Comparison of ENCODE assay signal across 18 cellular contexts in genomic region chr11:126216526-126217305, GRCh38. TPM values are rescaled to one million over a fixed set of nuclear protein-coding genes. Genes with fewer than 3 reads are reported as not detected.
DNase-seq lines count a peak whose midpoint lies in the region; ATAC-seq, FAIRE-seq and TF ChIP-seq lines count a peak whose summit lies in the region.
"Had no signal": no experiment of that assay in that cellular context is flagged by ENCODE, and none has a peak within 500 bp of the region (broad histone marks: within the 10 kb centered on the region; RNA-seq: fewer than 3 reads in every experiment).

No MANE protein-coding gene starts in this region.

- H3K79me2 ChIP-seq in KMS-11 (ENCODE audit: insufficient read depth, low read depth) = peaks cover 70% of the 10 kb centered on the region; the same call in 1 of the 2 replicates
- H3K79me2 ChIP-seq in astrocyte (ENCODE audit: insufficient read depth, low read length) = peaks cover 94% of the 10 kb centered on the region

- H3K36me3 ChIP-seq in KMS-11 (ENCODE audit: insufficient read depth) (no peaks in the 10 kb centered on the region), astrocyte (ENCODE audit: insufficient read depth, low read length) (no peaks in the 10 kb centered on the region), left ventricle myocardium inferior (no peaks in the 10 kb centered on the region)
- H3K36me3 ChIP-seq: BE2C had no signal

- H3K4me1 ChIP-seq in KMS-11 (ENCODE audit: low read depth, poor library complexity, severe bottlenecking) (peaks cover 75% of the 10 kb centered on the region), astrocyte (ENCODE audit: insufficient read depth, low read length) (peaks cover 8% of the 10 kb centered on the region), foreskin keratinocyte (no peaks in the 10 kb centered on the region), left ventricle myocardium inferior (peaks cover 55% of the 10 kb centered on the region)

- no peaks in the 10 kb centered on the region for H3K27me3 Mint-ChIP-seq in activated T-cell treated with anti-CD3 and anti-CD28 coated beads, Interleukin-2, amount 50 U/mL, for 72 hours (ENCODE audit: low read depth)
- H3K27me3 Mint-ChIP-seq in astrocyte (ENCODE audit: low read depth, unreplicated experiment) = no peaks in the 10 kb centered on the region

- peak overlapping the region in 1 of 2 donors; percentile 49 for H3K4me3 Mint-ChIP-seq in activated T-cell treated with anti-CD3 and anti-CD28 coated beads, Interleukin-2, amount 50 U/mL, for 72 hours
- peak overlapping the region; percentile 14 for H3K4me3 Mint-ChIP-seq in astrocyte (ENCODE audit: unreplicated experiment)
- H3K4me3 Mint-ChIP-seq in stimulated activated effector memory CD8-positive, alpha-beta T cell treated with anti-CD3 and anti-CD28 coated beads, Interleukin-12 subunit alpha, Interleukin-12 subunit beta, amount 100 ng/mL, for 72 hours = no peak overlapping the region
- H3K4me3 Mint-ChIP-seq: CD8-positive, alpha-beta T cell had no signal

- H3K27me3 ChIP-seq in KMS-11 (ENCODE audit: insufficient read depth, low read depth) (no peaks in the 10 kb centered on the region), astrocyte (ENCODE audit: insufficient read depth, low read length) (no peaks in the 10 kb centered on the region), foreskin keratinocyte (no peaks in the 10 kb centered on the region), left ventricle myocardium inferior (ENCODE audit: low read depth) (no peaks in the 10 kb centered on the region)
- H3K27me3 ChIP-seq: BE2C had no signal

- H3K4me3 ChIP-seq in KMS-11 (IDR thresholded peaks at IDR 0.05; ENCODE audit: insufficient read depth, low read depth, low read length) (no peak overlapping the region), astrocyte (ENCODE audit: insufficient read depth, low read depth, low read length) (no peak overlapping the region), left ventricle myocardium inferior (no peak overlapping the region)
- H3K4me3 ChIP-seq: K562 had no signal

- DNase-seq in activated T-cell treated with anti-CD3 and anti-CD28 coated beads, Interleukin-2, amount 50 U/mL, for 72 hours = no peak
- no peak for DNase-seq in activated T-cell treated with anti-CD3 and anti-CD28 coated beads, Interleukin-2, amount 50 U/mL, for 48 hours
- DNase-seq in astrocyte (ENCODE audit: low read depth) = no peak
- DNase-seq in stimulated activated effector memory CD8-positive, alpha-beta T cell treated with anti-CD3 and anti-CD28 coated beads, Interleukin-12 subunit alpha, Interleukin-12 subunit beta, amount 100 ng/mL, for 72 hours (ENCODE audit: low spot score in 2 of 2) = no peak
- no peak for DNase-seq in foreskin keratinocyte
- no peak for DNase-seq in left ventricle myocardium inferior
- DNase-seq: BE2C; CD8-positive, alpha-beta T cell; NCI-H1694 treated with DMSO at 0.1 percent for 48 hours; NCI-H748 treated with DMSO at 0.1 percent for 48 hours; RPMI8226; SHP77 treated with DMSO at 0.1 percent for 48 hours had no signal

- no peak overlapping the region for H3K9ac ChIP-seq in KMS-11
- no peak overlapping the region for H3K9ac ChIP-seq in astrocyte (ENCODE audit: low read length)

- H3K9me3 ChIP-seq in astrocyte (ENCODE audit: insufficient read depth, low read depth, low read length) (no peaks in the 10 kb centered on the region), left ventricle myocardium inferior (replicated peaks) (no peaks in the 10 kb centered on the region)
- H3K9me3 ChIP-seq: BE2C had no signal

- H3K4me2 ChIP-seq in KMS-11 = peak overlapping the region; percentile 35
- no peak overlapping the region for H3K4me2 ChIP-seq in astrocyte (ENCODE audit: low read length)

- H3K4me1 Mint-ChIP-seq in activated T-cell treated with anti-CD3 and anti-CD28 coated beads, Interleukin-2, amount 50 U/mL, for 72 hours (ENCODE audit: low read depth) = peaks cover 58% of the 10 kb centered on the region
- peaks cover 8% of the 10 kb centered on the region for H3K4me1 Mint-ChIP-seq in astrocyte (ENCODE audit: low read depth, unreplicated experiment)
- peaks cover 46% of the 10 kb centered on the region for H3K4me1 Mint-ChIP-seq in stimulated activated effector memory CD8-positive, alpha-beta T cell treated with anti-CD3 and anti-CD28 coated beads, Interleukin-12 subunit alpha, Interleukin-12 subunit beta, amount 100 ng/mL, for 72 hours

- TF ChIP-seq CTCF in KMS-11 (conservative IDR thresholded peaks at IDR 0.05; ENCODE audit: low read depth, low read length) (no peak), astrocyte (IDR thresholded peaks at IDR 0.05; ENCODE audit: insufficient read depth, low read depth, low read length) (no peak), foreskin keratinocyte (conservative IDR thresholded peaks at IDR 0.05) (no peak), left ventricle myocardium inferior (IDR thresholded peaks at IDR 0.05; ENCODE audit: borderline replicate concordance) (no peak)

- ATAC-seq in activated T-cell treated with anti-CD3 and anti-CD28 coated beads, Interleukin-2, amount 50 U/mL, for 72 hours (replicated peaks in 1 of 2) = peak; percentile 73 to 79
- peak; percentile 86 for ATAC-seq in stimulated activated effector memory CD8-positive, alpha-beta T cell treated with anti-CD3 and anti-CD28 coated beads, Interleukin-12 subunit alpha, Interleukin-12 subunit beta, amount 100 ng/mL, for 72 hours
- ATAC-seq in foreskin keratinocyte = no peak
- no peak for ATAC-seq in HG03457 (IDR thresholded peaks at IDR 0.05; ENCODE audit: unreplicated experiment)
- ATAC-seq: CD8-positive, alpha-beta T cell had no signal

- peak overlapping the region; percentile 59; the same call in 1 of the 2 replicates for H3K27ac ChIP-seq in KMS-11
- H3K27ac ChIP-seq in astrocyte (ENCODE audit: low read depth, low read length) = no peak overlapping the region
- H3K27ac ChIP-seq in foreskin keratinocyte = no peak overlapping the region
- no peak overlapping the region for H3K27ac ChIP-seq in left ventricle myocardium inferior (replicated peaks)

- no peaks in the 10 kb centered on the region for H3K9me3 Mint-ChIP-seq in activated T-cell treated with anti-CD3 and anti-CD28 coated beads, Interleukin-2, amount 50 U/mL, for 72 hours
- H3K9me3 Mint-ChIP-seq in astrocyte (ENCODE audit: unreplicated experiment) = no peaks in the 10 kb centered on the region
- no peaks in the 10 kb centered on the region for H3K9me3 Mint-ChIP-seq in stimulated activated effector memory CD8-positive, alpha-beta T cell treated with anti-CD3 and anti-CD28 coated beads, Interleukin-12 subunit alpha, Interleukin-12 subunit beta, amount 100 ng/mL, for 72 hours
- H3K9me3 Mint-ChIP-seq: CD8-positive, alpha-beta T cell had no signal

- no peak for FAIRE-seq in astrocyte (lab: Jason Lieb, UNC)
- FAIRE-seq: A204.1, D721Med, H54, K562 had no signal

- no peaks in the 10 kb centered on the region for H3K36me3 Mint-ChIP-seq in activated T-cell treated with anti-CD3 and anti-CD28 coated beads, Interleukin-2, amount 50 U/mL, for 72 hours (ENCODE audit: insufficient read depth in 2 of 2)
- H3K36me3 Mint-ChIP-seq in astrocyte (ENCODE audit: low read depth, unreplicated experiment) = no peaks in the 10 kb centered on the region
- H3K36me3 Mint-ChIP-seq in stimulated activated effector memory CD8-positive, alpha-beta T cell treated with anti-CD3 and anti-CD28 coated beads, Interleukin-12 subunit alpha, Interleukin-12 subunit beta, amount 100 ng/mL, for 72 hours = peaks cover 11% of the 10 kb centered on the region

- H2AFZ ChIP-seq in KMS-11 (ENCODE audit: low read depth) = no peak overlapping the region
- no peak overlapping the region for H2AFZ ChIP-seq in astrocyte (ENCODE audit: low read depth, low read length)

- peak overlapping the region; percentile 16 for H3K27ac Mint-ChIP-seq in activated T-cell treated with anti-CD3 and anti-CD28 coated beads, Interleukin-2, amount 50 U/mL, for 72 hours
- H3K27ac Mint-ChIP-seq in astrocyte (ENCODE audit: unreplicated experiment) = no peak overlapping the region
- H3K27ac Mint-ChIP-seq in stimulated activated effector memory CD8-positive, alpha-beta T cell treated with anti-CD3 and anti-CD28 coated beads, Interleukin-12 subunit alpha, Interleukin-12 subunit beta, amount 100 ng/mL, for 72 hours = peak overlapping the region; percentile 29
- H3K27ac Mint-ChIP-seq: CD8-positive, alpha-beta T cell had no signal

- H4K20me1 ChIP-seq in KMS-11 (ENCODE audit: insufficient read depth) (no peaks in the 10 kb centered on the region), astrocyte (ENCODE audit: insufficient read depth, low read length) (peaks cover 81% of the 10 kb centered on the region)

- intact Hi-C loops in left ventricle myocardium inferior (cut with micrococcal nuclease) = no loop called here

RNA-seq across cellular contexts. Expression of gene FAM118B, which starts 5.1 kb away (rescaled TPM):
- total RNA-seq in activated T-cell treated with anti-CD3 and anti-CD28 coated beads, Interleukin-2, amount 50 U/mL, for 72 hours = 10 to 100 TPM; 11.1 to 13.2 TPM
- 27.6 and 28.3 TPM in 2 replicates for total RNA-seq in astrocyte
- total RNA-seq in foreskin keratinocyte = 20.9 and 21.6 TPM in 2 replicates
- polyA plus RNA-seq in foreskin keratinocyte = 15.6 and 16.5 TPM in 2 replicates
- total RNA-seq in left ventricle myocardium inferior = 26.7 TPM

RNA-seq across cellular contexts. Expression of gene RPUSD4, which starts 5.3 kb away (rescaled TPM):
- total RNA-seq in activated T-cell treated with anti-CD3 and anti-CD28 coated beads, Interleukin-2, amount 50 U/mL, for 72 hours = 10 to 100 TPM; 38.7 to 41.4 TPM
- total RNA-seq in astrocyte (19.6 and 21.6 TPM in 2 replicates), foreskin keratinocyte (24.1 and 24.5 TPM in 2 replicates), left ventricle myocardium inferior (37.6 TPM)
- 17.4 and 18.1 TPM in 2 replicates for polyA plus RNA-seq in foreskin keratinocyte

RNA-seq across cellular contexts. Expression of gene SRPRA, which starts 52.0 kb away (rescaled TPM):
- total RNA-seq in activated T-cell treated with anti-CD3 and anti-CD28 coated beads, Interleukin-2, amount 50 U/mL, for 72 hours = 100 to 1,000 TPM; 118 to 136 TPM
- total RNA-seq in astrocyte (74.6 and 83.1 TPM in 2 replicates), foreskin keratinocyte (77.4 and 89.9 TPM in 2 replicates), left ventricle myocardium inferior (64.2 TPM)
- polyA plus RNA-seq in foreskin keratinocyte = 56.2 and 57.7 TPM in 2 replicates

RNA-seq across cellular contexts. Expression of gene FOXRED1, which starts 52.2 kb away (rescaled TPM):
- 10 to 100 TPM; 35.0 to 51.9 TPM for total RNA-seq in activated T-cell treated with anti-CD3 and anti-CD28 coated beads, Interleukin-2, amount 50 U/mL, for 72 hours
- total RNA-seq in astrocyte (15.4 and 16.3 TPM in 2 replicates), foreskin keratinocyte (30.3 and 33.0 TPM in 2 replicates), left ventricle myocardium inferior (27.7 TPM)
- polyA plus RNA-seq in foreskin keratinocyte = 30.2 and 34.5 TPM in 2 replicates

Comparison
In these comparisons a context has a peak if more than half of its experiments do, and no peak if none do; other contexts are left out.
1. ATAC-seq: peak in activated T-cell treated with anti-CD3 and anti-CD28 coated beads, Interleukin-2, amount 50 U/mL, for 72 hours (2 of 2) and stimulated activated effector memory CD8-positive, alpha-beta T cell treated with anti-CD3 and anti-CD28 coated beads, Interleukin-12 subunit alpha, Interleukin-12 subunit beta, amount 100 ng/mL, for 72 hours (single experiment); none in foreskin keratinocyte (single experiment) and HG03457 (single experiment).